In the genomic region with DNA sequence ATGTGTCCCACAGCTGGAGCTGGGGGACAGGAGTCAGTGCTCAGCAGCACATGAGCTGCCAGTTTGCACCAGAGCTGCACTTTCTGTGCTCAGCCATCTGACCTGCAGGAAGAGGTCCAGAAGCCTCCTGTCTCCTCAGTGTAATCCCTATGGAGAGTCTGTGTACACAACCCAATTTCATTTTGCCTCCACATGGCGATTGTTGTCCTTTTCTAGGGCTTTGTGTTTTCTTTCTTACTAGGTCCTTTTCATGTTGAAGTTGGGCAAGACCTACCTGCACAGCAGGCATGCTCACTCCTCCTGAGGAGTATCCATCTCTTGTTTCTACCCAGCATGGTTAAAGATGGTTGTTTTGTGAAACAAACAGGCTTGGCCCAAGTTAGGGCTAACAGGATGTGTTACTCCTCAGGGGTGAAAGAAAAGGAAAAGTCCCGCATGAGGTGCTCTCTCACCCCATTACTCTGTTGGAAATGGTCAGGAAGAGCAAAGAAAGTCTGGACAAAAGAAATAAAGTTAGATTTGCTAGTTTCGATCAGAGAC, we compare ENCODE assay signal across 22 cellular contexts.
"Had no signal": no experiment of that assay in that cellular context is flagged by ENCODE, and none has a peak within 500 bp of the region (broad histone marks: within the 10 kb centered on the region; RNA-seq: fewer than 3 reads in every experiment).

No MANE protein-coding gene starts in this region.

- H3K4me1 Mint-ChIP-seq: naive thymus-derived CD4-positive, alpha-beta T cell had no signal

- H3K27ac ChIP-seq: dorsolateral prefrontal cortex, heart left ventricle, pancreas, prostate gland, right lobe of liver, spleen, testis, tibial nerve, upper lobe of right lung, vagina had no signal

- DNase-seq: cortex of kidney; dorsolateral prefrontal cortex; effector memory CD4-positive, alpha-beta T cell; heart left ventricle; hippocampal formation; kidney glomerular epithelial cell; mesendoderm; naive thymus-derived CD4-positive, alpha-beta T cell; nucleus accumbens; pancreas; right lobe of liver; spleen; stimulated activated CD4-positive, alpha-beta T cell treated with anti-CD3 and anti-CD28 coated beads, Interleukin-15, amount 100 ng/mL, for 24 hours; stimulated activated CD4-positive, alpha-beta T cell treated with anti-CD3 and anti-CD28 coated beads, Interleukin-1b, Interleukin-23, amount 100 ng/mL, for 48 hours; stimulated activated CD4-positive, alpha-beta T cell treated with anti-CD3 and anti-CD28 coated beads, Interleukin-4, amount 100 ng/mL, for 4 hours; stimulated activated naive CD8-positive, alpha-beta T cell treated with anti-CD3 and anti-CD28 coated beads, Interleukin-15, Interleukin-2, amounts not matched to agents 100 U/mL and 50 U/mL, for 24 hours; testis; upper lobe of right lung had no signal

- ATAC-seq: esophagus mucosa; heart left ventricle; naive thymus-derived CD4-positive, alpha-beta T cell; pancreas; right lobe of liver; stimulated activated naive CD8-positive, alpha-beta T cell treated with anti-CD3 and anti-CD28 coated beads, Interleukin-15, Interleukin-2, amounts not matched to agents 100 U/mL and 50 U/mL, for 24 hours; upper lobe of right lung had no signal

- H3K4me1 ChIP-seq: heart left ventricle, pancreas, prostate gland, right lobe of liver, spleen, testis, tibial nerve, upper lobe of right lung, vagina had no signal

- H3K36me3 Mint-ChIP-seq: naive thymus-derived CD4-positive, alpha-beta T cell had no signal

- H3K36me3 ChIP-seq: heart left ventricle, pancreas, prostate gland, right lobe of liver, spleen, tibial nerve, upper lobe of right lung, vagina had no signal

- H3K27ac Mint-ChIP-seq: naive thymus-derived CD4-positive, alpha-beta T cell had no signal

- H3K4me3 ChIP-seq: dorsolateral prefrontal cortex, heart left ventricle, pancreas, prostate gland, right lobe of liver, spleen, testis, tibial nerve, upper lobe of right lung, vagina had no signal

- H3K27me3 ChIP-seq: dorsolateral prefrontal cortex, heart left ventricle, pancreas, right lobe of liver, spleen, testis, tibial nerve, upper lobe of right lung, vagina had no signal

- H3K4me3 Mint-ChIP-seq: naive thymus-derived CD4-positive, alpha-beta T cell had no signal

- H3K9me3 ChIP-seq: heart left ventricle, pancreas, prostate gland, right lobe of liver, spleen, testis, tibial nerve, upper lobe of right lung, vagina had no signal
